In genomic region chr20:6095409-6095808, GRCh38 we compare ENCODE assay signal across 1 cellular context.
TF ChIP-seq lines count a peak whose summit lies in the region.

No MANE protein-coding gene starts in this region.

TF ChIP-seq in HepG2, 621 proteins besides CTCF, POLR2A, EP300 and RAD21 (continued from another document):
- no peak for TF ChIP-seq ZNF260 (CRISPR knock-in tag; IDR thresholded peaks at IDR 0.05; ENCODE audit: borderline replicate concordance, low read depth)
- TF ChIP-seq PPARG (CRISPR knock-in tag; conservative IDR thresholded peaks at IDR 0.05): peak; percentile 40; the same call in 1 of the 2 replicates
- TF ChIP-seq ARID3A (IDR thresholded peaks at IDR 0.05; ENCODE audit: low read depth, low read length): peak; percentile 76
- 0 out of 2 replicates have a peak, but pooled peaks have one; percentile 24 for TF ChIP-seq HDAC2 (CRISPR knock-in tag; IDR thresholded peaks at IDR 0.05)
- TF ChIP-seq HNF1A (IDR thresholded peaks at IDR 0.05; ENCODE audit: low read depth): peak; percentile 63
- no peak; the same call in 1 of the 2 replicates for TF ChIP-seq HNF1A (CRISPR knock-in tag; IDR thresholded peaks at IDR 0.05; ENCODE audit: borderline replicate concordance)
- TF ChIP-seq NFKBIZ (CRISPR knock-in tag; IDR thresholded peaks at IDR 0.05): 0 out of 2 replicates have a peak, but pooled peaks have one; percentile 12
- TF ChIP-seq TCF7 (IDR thresholded peaks at IDR 0.05; ENCODE audit: low read depth): peak; percentile 41; the same call in 1 of the 2 replicates
- TF ChIP-seq ZNF644 (CRISPR knock-in tag; IDR thresholded peaks at IDR 0.05; ENCODE audit: low read depth): no peak
- peak; percentile 96 for TF ChIP-seq SOX5 (CRISPR knock-in tag; IDR thresholded peaks at IDR 0.05; ENCODE audit: borderline replicate concordance)
- TF ChIP-seq BCL6 (CRISPR knock-in tag; IDR thresholded peaks at IDR 0.05): peak; percentile 78
- TF ChIP-seq HNRNPUL1 (IDR thresholded peaks at IDR 0.05; ENCODE audit: low read depth, low read length): no peak
- TF ChIP-seq SKI (IDR thresholded peaks at IDR 0.05; ENCODE audit: partially characterized antibody): peak; percentile 73
- TF ChIP-seq AHDC1 (CRISPR knock-in tag; IDR thresholded peaks at IDR 0.05; ENCODE audit: borderline replicate concordance): peak; percentile 26; the same call in 1 of the 2 replicates
- peak; percentile 90 for TF ChIP-seq BHLHE40 (IDR thresholded peaks at IDR 0.05; ENCODE audit: low read length)
- TF ChIP-seq KDM5A (IDR thresholded peaks at IDR 0.05; ENCODE audit: borderline replicate concordance, low read length): peak; percentile 52; the same call in 1 of the 2 replicates
- TF ChIP-seq TFAP4 (IDR thresholded peaks at IDR 0.05; ENCODE audit: borderline replicate concordance, low read depth): 0 out of 2 replicates have a peak, but pooled peaks have one; percentile 8
- TF ChIP-seq NR2F6 (IDR thresholded peaks at IDR 0.05): no peak
- peak; percentile 27; the same call in 1 of the 2 replicates for TF ChIP-seq NR2F6 (CRISPR knock-in tag; IDR thresholded peaks at IDR 0.05)
- TF ChIP-seq ERF (CRISPR knock-in tag; IDR thresholded peaks at IDR 0.05): 0 out of 2 replicates have a peak, but pooled peaks have one; percentile 36
- peak; percentile 72 for TF ChIP-seq RARA (CRISPR knock-in tag; IDR thresholded peaks at IDR 0.05)
